12 cellular contexts compared by ENCODE assay signal in the genomic region with DNA sequence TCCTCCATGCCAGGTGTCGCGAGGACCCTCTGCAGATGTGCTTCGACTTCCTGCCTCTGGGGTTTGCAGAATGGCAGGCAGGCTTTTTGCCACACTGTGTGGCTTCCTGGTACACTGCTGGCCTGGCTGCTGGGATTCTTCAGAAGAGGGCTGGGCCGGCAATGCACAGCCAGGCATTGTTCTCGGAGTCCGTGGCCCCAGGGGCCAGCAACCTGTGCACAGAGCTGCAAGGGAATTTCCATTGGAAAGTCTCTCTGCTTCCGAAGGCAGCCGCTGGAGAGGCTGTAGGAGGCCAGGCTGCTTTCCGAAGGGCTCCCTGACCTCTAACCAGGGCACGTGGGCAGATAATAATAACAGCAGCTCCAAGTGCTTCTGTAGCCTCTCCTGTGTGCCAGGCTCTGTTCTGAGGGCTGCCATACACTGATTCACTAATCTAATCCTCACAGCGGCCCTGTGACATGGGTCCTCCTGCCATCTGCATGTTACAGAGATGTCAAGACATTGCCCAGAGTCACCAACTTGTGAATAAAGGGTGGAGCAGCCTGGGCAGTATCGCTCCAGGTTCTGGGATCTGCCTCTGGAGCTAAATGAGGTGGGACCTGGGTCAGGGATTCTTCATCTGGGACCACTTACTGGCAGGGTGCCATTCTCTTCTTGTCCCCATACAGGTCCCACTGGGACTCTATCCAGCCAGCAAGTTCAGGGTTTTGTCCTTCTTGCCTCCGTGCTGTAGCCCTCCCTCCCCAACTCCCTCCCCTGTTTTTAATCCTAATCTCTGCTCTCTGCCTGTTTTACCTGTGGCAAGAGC. TPM values are rescaled to one million over a fixed set of nuclear protein-coding genes. Genes with fewer than 3 reads are reported as not detected.
A peak's percentile ranks its signal among the peaks of the same experiment; 100 is the strongest.
DNase-seq lines count a peak whose midpoint lies in the region; TF ChIP-seq lines count a peak whose summit lies in the region.
"Had no signal": no experiment of that assay in that cellular context is flagged by ENCODE, and none has a peak within 500 bp of the region (broad histone marks: within the 10 kb centered on the region; RNA-seq: fewer than 3 reads in every experiment).

No MANE protein-coding gene starts in this region.

- no peaks in the 10 kb centered on the region for H3K36me3 ChIP-seq in esophagus squamous epithelium
- H3K36me3 ChIP-seq in vagina: no peaks in the 10 kb centered on the region
- H3K36me3 ChIP-seq: brain microvascular endothelial cell, MG63 had no signal

- TF ChIP-seq CTCF in esophagus squamous epithelium (IDR thresholded peaks at IDR 0.05) (no peak), osteocyte (IDR thresholded peaks at IDR 0.05) (no peak), vagina (IDR thresholded peaks at IDR 0.05) (no peak)

- H3K36me3 Mint-ChIP-seq in osteocyte (ENCODE audit: unreplicated experiment): no peaks in the 10 kb centered on the region

- H3K4me1 ChIP-seq in esophagus squamous epithelium: peaks cover 2 to 56% (median 23%) of the 10 kb centered on the region in 3 donors
- H3K4me1 ChIP-seq in vagina: peaks cover 60% of the 10 kb centered on the region

- TF ChIP-seq POLR2A in esophagus squamous epithelium (IDR thresholded peaks at IDR 0.05): no peak
- no peak for TF ChIP-seq POLR2A in vagina (IDR thresholded peaks at IDR 0.05)

- peak overlapping the region in 3 of 4 donors; percentile 69 to 89 (median 71) for H3K27ac ChIP-seq in esophagus squamous epithelium
- H3K27ac ChIP-seq in vagina: peak overlapping the region; percentile 57
- H3K27ac ChIP-seq: brain microvascular endothelial cell had no signal

- WGBS in esophagus squamous epithelium, 2 donors: 47 to 75% methylated on average over 8 to 9 of the region's 13 CpGs

- no peak overlapping the region for H3K4me3 Mint-ChIP-seq in osteocyte (ENCODE audit: unreplicated experiment)

- H3K9me3 ChIP-seq in esophagus squamous epithelium (no peaks in the 10 kb centered on the region), vagina (no peaks in the 10 kb centered on the region)
- H3K9me3 ChIP-seq: MG63 had no signal

- H3K4me1 Mint-ChIP-seq in osteocyte (ENCODE audit: unreplicated experiment): peaks cover 41% of the 10 kb centered on the region

- H3K4me3 ChIP-seq in esophagus squamous epithelium (no peak overlapping the region), vagina (no peak overlapping the region)
- H3K4me3 ChIP-seq: lung, MG63 had no signal

- peaks cover 0 to 37% (median 0%) of the 10 kb centered on the region in 4 donors for H3K27me3 ChIP-seq in esophagus squamous epithelium
- no peaks in the 10 kb centered on the region for H3K27me3 ChIP-seq in vagina

- H3K27ac Mint-ChIP-seq in osteocyte (ENCODE audit: unreplicated experiment): peak overlapping the region; percentile 23

- DNase-seq in NCI-H82 (lab: John Stamatoyannopoulos, UW) (peak; percentile 22), NCI-H82 treated with DMSO at 0.1 percent for 48 hours (lab: John Stamatoyannopoulos, UW; ENCODE audit: unreplicated experiment) (no peak), esophagus squamous epithelium (lab: John Stamatoyannopoulos, UW) (no peak), osteocyte (ENCODE audit: extremely low spot score, unreplicated experiment) (no peak), vagina (ENCODE audit: extremely low spot score in 2 of 2) (peak in 1 of 2 donors; percentile 86), HT-29 (ENCODE audit: low spot score) (no peak), NCI-H526 treated with DMSO at 0.1 percent for 48 hours (lab: John Stamatoyannopoulos, UW) (no peak)
- DNase-seq in activated CD4-positive, alpha-beta T cell treated with anti-CD3 and anti-CD28 coated beads for 48 hours: no peak
- DNase-seq: brain microvascular endothelial cell; MG63; NK-92 treated with Interleukin-12 subunit alpha and Interleukin-12 subunit beta, amount 100 ng/mL, for 24 hours had no signal

- H3K27me3 Mint-ChIP-seq in osteocyte (ENCODE audit: unreplicated experiment): peaks cover 37% of the 10 kb centered on the region

- intact Hi-C loops in esophagus squamous epithelium (cut with DNase I) (no loop called here), vagina (cut with DNase I) (loop anchor here (10.0 kb wide), 1 partner anchor 161 kb away; no protein-coding TSS in a partner anchor)

- H3K9me3 Mint-ChIP-seq in osteocyte (ENCODE audit: unreplicated experiment): no peaks in the 10 kb centered on the region

RNA-seq across cellular contexts. Expression of a gene that starts 5.0 kb away (rescaled TPM):
- total RNA-seq in esophagus squamous epithelium (10 to 100 TPM in 2 of 4 donors, 1 to 10 TPM in 1, under 1 TPM in 1; 0.91 to 17.9 (median 6.8) TPM), osteocyte (18.7 and 20.4 TPM in 2 replicates), vagina (24.3 TPM)
- total RNA-seq in HT-29 (2014; rRNA removed; shearing (Covaris generic)): 1.7 and 3.6 TPM in 2 replicates
